ENCODE assay signal across 1 cellular context in the genomic region with DNA sequence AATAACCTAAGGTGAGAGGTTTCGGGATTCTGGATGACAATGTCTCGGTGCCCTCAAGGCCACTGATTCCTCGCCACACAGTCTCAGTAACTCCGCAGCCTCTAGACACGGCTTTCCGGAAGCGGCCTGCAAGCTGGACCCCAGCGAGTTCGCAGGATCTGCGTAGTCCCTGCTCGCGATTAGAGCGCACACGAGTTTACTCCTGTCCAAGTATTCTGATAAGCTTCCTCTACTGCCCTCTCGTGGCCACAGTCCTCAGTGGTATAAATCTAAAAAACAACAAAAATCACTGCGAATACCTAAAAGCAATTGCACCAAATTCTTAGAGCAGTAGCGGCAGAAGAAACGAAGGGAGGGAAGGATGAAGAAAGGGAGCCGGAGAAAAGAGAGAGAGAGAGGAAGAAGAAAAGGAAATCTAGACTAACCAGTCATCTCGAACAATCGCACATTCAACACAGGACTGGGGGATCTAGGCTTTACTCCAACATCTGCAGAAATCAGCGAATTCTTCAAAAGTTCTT.
TF ChIP-seq lines count a peak whose summit lies in the region.

No MANE protein-coding gene starts in this region.

TF ChIP-seq in HepG2, 621 proteins besides CTCF, POLR2A, EP300 and RAD21 (continued from another document and continues in another):
- peak; percentile 35; the same call in 1 of the 2 replicates for TF ChIP-seq BHLHE40 (IDR thresholded peaks at IDR 0.05; ENCODE audit: low read length)
- no peak for TF ChIP-seq SATB2 (CRISPR knock-in tag; IDR thresholded peaks at IDR 0.05)
- 0 out of 2 replicates have a peak, but pooled peaks have one; percentile 28 for TF ChIP-seq IKZF5 (CRISPR knock-in tag; IDR thresholded peaks at IDR 0.05)
- TF ChIP-seq, protein P1, sequence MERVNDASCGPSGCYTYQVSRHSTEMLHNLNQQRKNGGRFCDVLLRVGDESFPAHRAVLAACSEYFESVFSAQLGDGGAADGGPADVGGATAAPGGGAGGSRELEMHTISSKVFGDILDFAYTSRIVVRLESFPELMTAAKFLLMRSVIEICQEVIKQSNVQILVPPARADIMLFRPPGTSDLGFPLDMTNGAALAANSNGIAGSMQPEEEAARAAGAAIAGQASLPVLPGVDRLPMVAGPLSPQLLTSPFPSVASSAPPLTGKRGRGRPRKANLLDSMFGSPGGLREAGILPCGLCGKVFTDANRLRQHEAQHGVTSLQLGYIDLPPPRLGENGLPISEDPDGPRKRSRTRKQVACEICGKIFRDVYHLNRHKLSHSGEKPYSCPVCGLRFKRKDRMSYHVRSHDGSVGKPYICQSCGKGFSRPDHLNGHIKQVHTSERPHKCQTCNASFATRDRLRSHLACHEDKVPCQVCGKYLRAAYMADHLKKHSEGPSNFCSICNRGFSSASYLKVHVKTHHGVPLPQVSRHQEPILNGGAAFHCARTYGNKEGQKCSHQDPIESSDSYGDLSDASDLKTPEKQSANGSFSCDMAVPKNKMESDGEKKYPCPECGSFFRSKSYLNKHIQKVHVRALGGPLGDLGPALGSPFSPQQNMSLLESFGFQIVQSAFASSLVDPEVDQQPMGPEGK (CRISPR knock-in tag; IDR thresholded peaks at IDR 0.05), result peak; percentile 12; the same call in 1 of the 2 replicates
- TF ChIP-seq KLF16 (CRISPR knock-in tag; IDR thresholded peaks at IDR 0.05), result peak in 1 of 2 experiments; percentile 39; a peak in 1 of 4 replicates
- TF ChIP-seq TEAD3 (CRISPR knock-in tag; optimal IDR thresholded peaks at IDR 0.05; ENCODE audit: borderline replicate concordance), result peak; percentile 61
- 0 out of 2 replicates have a peak, but pooled peaks have one; percentile 28 for TF ChIP-seq POGK (CRISPR knock-in tag; conservative IDR thresholded peaks at IDR 0.05)
- TF ChIP-seq ZNF672 (CRISPR knock-in tag; IDR thresholded peaks at IDR 0.05), result no peak
- 0 out of 2 replicates have a peak, but pooled peaks have one; percentile 45 for TF ChIP-seq HNF1B (CRISPR knock-in tag; IDR thresholded peaks at IDR 0.05)
- no peak for TF ChIP-seq SRSF1 (optimal IDR thresholded peaks at IDR 0.05; ENCODE audit: low read depth, low read length)
- TF ChIP-seq KLF11 (CRISPR knock-in tag; IDR thresholded peaks at IDR 0.05), result peak; percentile 52; the same call in 1 of the 2 replicates
- TF ChIP-seq NFATC3 (CRISPR knock-in tag; IDR thresholded peaks at IDR 0.05), result no peak
- TF ChIP-seq ELF3 (CRISPR knock-in tag; IDR thresholded peaks at IDR 0.05), result peak; percentile 71
- 0 out of 2 replicates have a peak, but pooled peaks have one; percentile 55 for TF ChIP-seq KMT2B (CRISPR knock-in tag; IDR thresholded peaks at IDR 0.05)
- TF ChIP-seq FOSL2 (CRISPR knock-in tag; IDR thresholded peaks at IDR 0.05), result 0 out of 2 replicates have a peak, but pooled peaks have one; percentile 38
- TF ChIP-seq NR2F6 (IDR thresholded peaks at IDR 0.05), result no peak
- TF ChIP-seq NR2F6 (CRISPR knock-in tag; IDR thresholded peaks at IDR 0.05), result 0 out of 2 replicates have a peak, but pooled peaks have one; percentile 19
- TF ChIP-seq, protein P2, sequence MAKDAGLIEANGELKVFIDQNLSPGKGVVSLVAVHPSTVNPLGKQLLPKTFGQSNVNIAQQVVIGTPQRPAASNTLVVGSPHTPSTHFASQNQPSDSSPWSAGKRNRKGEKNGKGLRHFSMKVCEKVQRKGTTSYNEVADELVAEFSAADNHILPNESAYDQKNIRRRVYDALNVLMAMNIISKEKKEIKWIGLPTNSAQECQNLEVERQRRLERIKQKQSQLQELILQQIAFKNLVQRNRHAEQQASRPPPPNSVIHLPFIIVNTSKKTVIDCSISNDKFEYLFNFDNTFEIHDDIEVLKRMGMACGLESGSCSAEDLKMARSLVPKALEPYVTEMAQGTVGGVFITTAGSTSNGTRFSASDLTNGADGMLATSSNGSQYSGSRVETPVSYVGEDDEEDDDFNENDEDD (CRISPR knock-in tag; IDR thresholded peaks at IDR 0.05; ENCODE audit: borderline replicate concordance), result peak; percentile 34; the same call in 1 of the 2 replicates
- TF ChIP-seq, protein P3, sequence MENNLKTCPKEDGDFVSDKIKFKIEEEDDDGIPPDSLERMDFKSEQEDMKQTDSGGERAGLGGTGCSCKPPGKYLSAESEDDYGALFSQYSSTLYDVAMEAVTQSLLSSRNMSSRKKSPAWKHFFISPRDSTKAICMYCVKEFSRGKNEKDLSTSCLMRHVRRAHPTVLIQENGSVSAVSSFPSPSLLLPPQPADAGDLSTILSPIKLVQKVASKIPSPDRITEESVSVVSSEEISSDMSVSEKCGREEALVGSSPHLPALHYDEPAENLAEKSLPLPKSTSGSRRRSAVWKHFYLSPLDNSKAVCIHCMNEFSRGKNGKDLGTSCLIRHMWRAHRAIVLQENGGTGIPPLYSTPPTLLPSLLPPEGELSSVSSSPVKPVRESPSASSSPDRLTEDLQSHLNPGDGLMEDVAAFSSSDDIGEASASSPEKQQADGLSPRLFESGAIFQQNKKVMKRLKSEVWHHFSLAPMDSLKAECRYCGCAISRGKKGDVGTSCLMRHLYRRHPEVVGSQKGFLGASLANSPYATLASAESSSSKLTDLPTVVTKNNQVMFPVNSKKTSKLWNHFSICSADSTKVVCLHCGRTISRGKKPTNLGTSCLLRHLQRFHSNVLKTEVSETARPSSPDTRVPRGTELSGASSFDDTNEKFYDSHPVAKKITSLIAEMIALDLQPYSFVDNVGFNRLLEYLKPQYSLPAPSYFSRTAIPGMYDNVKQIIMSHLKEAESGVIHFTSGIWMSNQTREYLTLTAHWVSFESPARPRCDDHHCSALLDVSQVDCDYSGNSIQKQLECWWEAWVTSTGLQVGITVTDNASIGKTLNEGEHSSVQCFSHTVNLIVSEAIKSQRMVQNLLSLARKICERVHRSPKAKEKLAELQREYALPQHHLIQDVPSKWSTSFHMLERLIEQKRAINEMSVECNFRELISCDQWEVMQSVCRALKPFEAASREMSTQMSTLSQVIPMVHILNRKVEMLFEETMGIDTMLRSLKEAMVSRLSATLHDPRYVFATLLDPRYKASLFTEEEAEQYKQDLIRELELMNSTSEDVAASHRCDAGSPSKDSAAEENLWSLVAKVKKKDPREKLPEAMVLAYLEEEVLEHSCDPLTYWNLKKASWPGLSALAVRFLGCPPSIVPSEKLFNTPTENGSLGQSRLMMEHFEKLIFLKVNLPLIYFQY (CRISPR knock-in tag; IDR thresholded peaks at IDR 0.05; ENCODE audit: borderline replicate concordance), result 0 out of 2 replicates have a peak, but pooled peaks have one; percentile 34
- TF ChIP-seq ELF1 (CRISPR knock-in tag; IDR thresholded peaks at IDR 0.05), result peak; percentile 69
- TF ChIP-seq RBAK (CRISPR knock-in tag; IDR thresholded peaks at IDR 0.05), result no peak
- TF ChIP-seq FOXK2 (IDR thresholded peaks at IDR 0.05), result no peak
- TF ChIP-seq HNRNPLL (IDR thresholded peaks at IDR 0.05; ENCODE audit: low read depth, low read length, poor library complexity, severe bottlenecking), result peak; percentile 71
- 0 out of 2 replicates have a peak, but pooled peaks have one; percentile 51 for TF ChIP-seq GATAD1 (CRISPR knock-in tag; IDR thresholded peaks at IDR 0.05)
- TF ChIP-seq MEF2D (CRISPR knock-in tag; IDR thresholded peaks at IDR 0.05), result no peak
- peak; percentile 66; the same call in 1 of the 2 replicates for TF ChIP-seq ZNF331 (CRISPR knock-in tag; IDR thresholded peaks at IDR 0.05)
- TF ChIP-seq KAT8 (CRISPR knock-in tag; IDR thresholded peaks at IDR 0.05), result peak; percentile 58; the same call in 1 of the 2 replicates
- peak; percentile 41; the same call in 1 of the 2 replicates for TF ChIP-seq FOXA3 (CRISPR knock-in tag; IDR thresholded peaks at IDR 0.05)
- no peak for TF ChIP-seq ZNF383 (CRISPR knock-in tag; IDR thresholded peaks at IDR 0.05; ENCODE audit: borderline replicate concordance)
- TF ChIP-seq SMC3 (IDR thresholded peaks at IDR 0.05; ENCODE audit: low read length), result peak; percentile 89
- TF ChIP-seq SMAD3 (CRISPR knock-in tag; IDR thresholded peaks at IDR 0.05), result 0 out of 2 replicates have a peak, but pooled peaks have one; percentile 60
- TF ChIP-seq MZF1 (CRISPR knock-in tag; IDR thresholded peaks at IDR 0.05; ENCODE audit: borderline replicate concordance), result no peak
- no peak for TF ChIP-seq ZNF367 (CRISPR knock-in tag; IDR thresholded peaks at IDR 0.05; ENCODE audit: borderline replicate concordance)
- no peak for TF ChIP-seq SP4 (CRISPR knock-in tag; IDR thresholded peaks at IDR 0.05)
- TF ChIP-seq NBN (conservative IDR thresholded peaks at IDR 0.05), result no peak
- 0 out of 2 replicates have a peak, but pooled peaks have one; percentile 30 for TF ChIP-seq FOXK1 (CRISPR knock-in tag; IDR thresholded peaks at IDR 0.05; ENCODE audit: borderline replicate concordance, low read depth)
- peak; percentile 55; the same call in 1 of the 2 replicates for TF ChIP-seq SIX1 (CRISPR knock-in tag; IDR thresholded peaks at IDR 0.05; ENCODE audit: borderline replicate concordance)
- TF ChIP-seq MAX (IDR thresholded peaks at IDR 0.05), result peak; percentile 33; the same call in 1 of the 2 replicates
- 0 out of 2 replicates have a peak, but pooled peaks have one; percentile 31 for TF ChIP-seq ZNF335 (CRISPR knock-in tag; IDR thresholded peaks at IDR 0.05)
- TF ChIP-seq KDM4B (CRISPR knock-in tag; IDR thresholded peaks at IDR 0.05), result no peak
- 0 out of 2 replicates have a peak, but pooled peaks have one; percentile 24 for TF ChIP-seq REPIN1 (CRISPR knock-in tag; IDR thresholded peaks at IDR 0.05; ENCODE audit: borderline replicate concordance, low read depth)
- peak; percentile 61; the same call in 1 of the 2 replicates for TF ChIP-seq SAP130 (CRISPR knock-in tag; IDR thresholded peaks at IDR 0.05; ENCODE audit: low read depth)
- TF ChIP-seq, protein P4, sequence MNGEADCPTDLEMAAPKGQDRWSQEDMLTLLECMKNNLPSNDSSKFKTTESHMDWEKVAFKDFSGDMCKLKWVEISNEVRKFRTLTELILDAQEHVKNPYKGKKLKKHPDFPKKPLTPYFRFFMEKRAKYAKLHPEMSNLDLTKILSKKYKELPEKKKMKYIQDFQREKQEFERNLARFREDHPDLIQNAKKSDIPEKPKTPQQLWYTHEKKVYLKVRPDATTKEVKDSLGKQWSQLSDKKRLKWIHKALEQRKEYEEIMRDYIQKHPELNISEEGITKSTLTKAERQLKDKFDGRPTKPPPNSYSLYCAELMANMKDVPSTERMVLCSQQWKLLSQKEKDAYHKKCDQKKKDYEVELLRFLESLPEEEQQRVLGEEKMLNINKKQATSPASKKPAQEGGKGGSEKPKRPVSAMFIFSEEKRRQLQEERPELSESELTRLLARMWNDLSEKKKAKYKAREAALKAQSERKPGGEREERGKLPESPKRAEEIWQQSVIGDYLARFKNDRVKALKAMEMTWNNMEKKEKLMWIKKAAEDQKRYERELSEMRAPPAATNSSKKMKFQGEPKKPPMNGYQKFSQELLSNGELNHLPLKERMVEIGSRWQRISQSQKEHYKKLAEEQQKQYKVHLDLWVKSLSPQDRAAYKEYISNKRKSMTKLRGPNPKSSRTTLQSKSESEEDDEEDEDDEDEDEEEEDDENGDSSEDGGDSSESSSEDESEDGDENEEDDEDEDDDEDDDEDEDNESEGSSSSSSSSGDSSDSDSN (CRISPR knock-in tag; IDR thresholded peaks at IDR 0.05), result peak; percentile 53
- TF ChIP-seq ZNF788 (CRISPR knock-in tag; IDR thresholded peaks at IDR 0.05; ENCODE audit: borderline replicate concordance), result 0 out of 2 replicates have a peak, but pooled peaks have one; percentile 17
- TF ChIP-seq SALL1 (CRISPR knock-in tag; IDR thresholded peaks at IDR 0.05), result peak; percentile 57; the same call in 1 of the 2 replicates
- TF ChIP-seq FOXP1 (IDR thresholded peaks at IDR 0.05), result no peak
- 0 out of 2 replicates have a peak, but pooled peaks have one; percentile 12 for TF ChIP-seq FOXP1 (CRISPR knock-in tag; IDR thresholded peaks at IDR 0.05)
- TF ChIP-seq GATAD2A (CRISPR knock-in tag; IDR thresholded peaks at IDR 0.05), result peak; percentile 61
- peak; percentile 62; the same call in 1 of the 2 replicates for TF ChIP-seq CBX5 (CRISPR knock-in tag; IDR thresholded peaks at IDR 0.05; ENCODE audit: borderline replicate concordance)
- TF ChIP-seq MEIS1 (CRISPR knock-in tag; IDR thresholded peaks at IDR 0.05; ENCODE audit: borderline replicate concordance), result no peak
- no peak for TF ChIP-seq NAIF1 (CRISPR knock-in tag; IDR thresholded peaks at IDR 0.05; ENCODE audit: borderline replicate concordance)
- TF ChIP-seq SOX13 (IDR thresholded peaks at IDR 0.05), result no peak
- TF ChIP-seq SOX13 (CRISPR knock-in tag; conservative IDR thresholded peaks at IDR 0.05 in 1 of 2, IDR thresholded peaks at IDR 0.05 in 1 of 2), result peak in 1 of 2 experiments; percentile 15; a peak in 1 of 4 replicates
- TF ChIP-seq FOXO1 (CRISPR knock-in tag; IDR thresholded peaks at IDR 0.05), result peak; percentile 46; the same call in 1 of the 2 replicates
- peak; percentile 61; the same call in 1 of the 2 replicates for TF ChIP-seq MIER3 (CRISPR knock-in tag; IDR thresholded peaks at IDR 0.05; ENCODE audit: borderline replicate concordance)
